In genomic region chr2:169237286-169237685, GRCh38 we compare ENCODE assay signal across 26 cellular contexts.
"Had no signal": no experiment of that assay in that cellular context is flagged by ENCODE, and none has a peak within 500 bp of the region (broad histone marks: within the 10 kb centered on the region; RNA-seq: fewer than 3 reads in every experiment).

No MANE protein-coding gene starts in this region.

- H3K4me1 Mint-ChIP-seq: activated naive CD4-positive, alpha-beta T cell treated with anti-CD3 and anti-CD28 coated beads, Interleukin-2, amount 10 ng/mL, durations not matched to agents 7 days and 5 days; activated naive CD8-positive, alpha-beta T cell treated with anti-CD3 and anti-CD28 coated beads for 36 hours had no signal

- H3K4me1 ChIP-seq: adrenal gland, Peyer's patch had no signal

- H3K27ac Mint-ChIP-seq: activated CD4-positive, alpha-beta memory T cell treated with anti-CD3 and anti-CD28 coated beads for 36 hours; activated CD4-positive, alpha-beta T cell treated with anti-CD3 and anti-CD28 coated beads, Interleukin-2, amount 10 ng/mL, durations not matched to agents 7 days and 5 days; activated naive CD4-positive, alpha-beta T cell treated with anti-CD3 and anti-CD28 coated beads, Interleukin-2, amount 10 ng/mL, durations not matched to agents 7 days and 5 days; activated naive CD8-positive, alpha-beta T cell treated with anti-CD3 and anti-CD28 coated beads for 36 hours; activated T-cell treated with anti-CD3 and anti-CD28 coated beads, Interleukin-2, amount 50 U/mL, for 72 hours; activated T-helper 2 cell treated with anti-CD3 and anti-CD28 coated beads, Interferon-gamma antibody, Interleukin-2, Interleukin-4, amounts not matched to agents 10 μg/mL and 5 μg/mL and 100 μg/mL, durations not matched to agents 14 hours and 24 hours and 36 hours had no signal

- H3K36me3 Mint-ChIP-seq: activated CD4-positive, alpha-beta memory T cell treated with anti-CD3 and anti-CD28 coated beads for 36 hours; activated naive CD4-positive, alpha-beta T cell treated with anti-CD3 and anti-CD28 coated beads, Interleukin-2, amount 10 ng/mL, durations not matched to agents 7 days and 5 days; activated naive CD8-positive, alpha-beta T cell treated with anti-CD3 and anti-CD28 coated beads for 36 hours had no signal

- H3K4me3 ChIP-seq: adrenal gland, Peyer's patch had no signal

- H3K36me3 ChIP-seq: adrenal gland, Peyer's patch had no signal

- H3K9me3 ChIP-seq: adrenal gland, Peyer's patch had no signal

- DNase-seq: activated CD4-positive, alpha-beta memory T cell treated with anti-CD3 and anti-CD28 coated beads for 36 hours; activated CD4-positive, alpha-beta T cell treated with anti-CD3 and anti-CD28 coated beads, Interleukin-2, amount 10 ng/mL, durations not matched to agents 7 days and 5 days; activated CD4-positive, CD25-positive, alpha-beta regulatory T cell; activated CD8-positive, alpha-beta memory T cell treated with anti-CD3 and anti-CD28 coated beads for 24 hours; activated gamma-delta T cell treated with Interleukin-2 at 50 U/mL for 16 hours; activated naive CD4-positive, alpha-beta T cell treated with anti-CD3 and anti-CD28 coated beads, Interleukin-2, amount 10 ng/mL, durations not matched to agents 7 days and 5 days; activated naive CD8-positive, alpha-beta T cell treated with anti-CD3 and anti-CD28 coated beads for 36 hours; activated T-cell treated with anti-CD3 and anti-CD28 coated beads, Interleukin-2, amount 50 U/mL, for 72 hours; adrenal gland; anterior cingulate cortex; KBM-7; NCI-H1092 treated with DMSO at 0.1 percent for 48 hours; NCI-H1417 treated with DMSO at 0.1 percent for 48 hours; NCI-H1694; NCI-H2029; NCI-H2107; NCI-H2171 treated with DMSO at 0.1 percent for 48 hours; NCI-H226; NCI-H526; NCI-H774; NK-92 treated with Interleukin-12 subunit alpha and Interleukin-12 subunit beta, amount 100 ng/mL, for 24 hours; Peyer's patch; SHP77 had no signal

- H3K9me3 Mint-ChIP-seq: activated CD4-positive, alpha-beta memory T cell treated with anti-CD3 and anti-CD28 coated beads for 36 hours; activated CD4-positive, alpha-beta T cell treated with anti-CD3 and anti-CD28 coated beads, Interleukin-2, amount 10 ng/mL, durations not matched to agents 7 days and 5 days; activated naive CD4-positive, alpha-beta T cell treated with anti-CD3 and anti-CD28 coated beads, Interleukin-2, amount 10 ng/mL, durations not matched to agents 7 days and 5 days; activated naive CD8-positive, alpha-beta T cell treated with anti-CD3 and anti-CD28 coated beads for 36 hours; activated T-cell treated with anti-CD3 and anti-CD28 coated beads, Interleukin-2, amount 50 U/mL, for 72 hours; activated T-helper 2 cell treated with anti-CD3 and anti-CD28 coated beads, Interferon-gamma antibody, Interleukin-2, Interleukin-4, amounts not matched to agents 10 μg/mL and 5 μg/mL and 100 μg/mL, durations not matched to agents 14 hours and 24 hours and 36 hours had no signal

- H3K27me3 ChIP-seq: adrenal gland, Peyer's patch had no signal

- H3K27ac ChIP-seq: adrenal gland, Peyer's patch, RWPE1, VCaP had no signal

- ATAC-seq: activated T-cell treated with anti-CD3 and anti-CD28 coated beads, Interleukin-2, amount 50 U/mL, for 72 hours had no signal

- H3K27me3 Mint-ChIP-seq: activated naive CD4-positive, alpha-beta T cell treated with anti-CD3 and anti-CD28 coated beads, Interleukin-2, amount 10 ng/mL, durations not matched to agents 7 days and 5 days had no signal

- H3K4me3 Mint-ChIP-seq: activated CD4-positive, alpha-beta memory T cell treated with anti-CD3 and anti-CD28 coated beads for 36 hours; activated CD4-positive, alpha-beta T cell treated with anti-CD3 and anti-CD28 coated beads, Interleukin-2, amount 10 ng/mL, durations not matched to agents 7 days and 5 days; activated naive CD4-positive, alpha-beta T cell treated with anti-CD3 and anti-CD28 coated beads, Interleukin-2, amount 10 ng/mL, durations not matched to agents 7 days and 5 days; activated naive CD8-positive, alpha-beta T cell treated with anti-CD3 and anti-CD28 coated beads for 36 hours; activated T-cell treated with anti-CD3 and anti-CD28 coated beads, Interleukin-2, amount 50 U/mL, for 72 hours had no signal
